Comparison of ENCODE assay signal across 8 cellular contexts in genomic region chr7:151232272-151233110, GRCh38. TPM values are rescaled to one million over a fixed set of nuclear protein-coding genes. Genes with fewer than 3 reads are reported as not detected.
DNase-seq lines count a peak whose midpoint lies in the region; ATAC-seq, FAIRE-seq and TF ChIP-seq lines count a peak whose summit lies in the region.

Gene CHPF2 (plus strand): TSS chr7:151232483. CDS start chr7:151234012, 1,529 bp downstream.

- no peaks in the 10 kb centered on the region for H3K9me3 ChIP-seq in HUES6 (ENCODE audit: control insufficient read depth, insufficient read depth, low read depth, low read length)

- H3K4me1 ChIP-seq in HUES6 (ENCODE audit: control insufficient read depth, insufficient read depth, low read length): peaks cover 20% of the 10 kb centered on the region

- peak within 1 kb of the TSS; percentile 81 for H3K4me3 ChIP-seq in HUES6 (ENCODE audit: low read depth, low read length)
- peak within 1 kb of the TSS; percentile 94 for H3K4me3 ChIP-seq in epithelial cell of esophagus (ENCODE audit: low read length)

- H3K9ac ChIP-seq in HUES6 (ENCODE audit: low read length): peak within 1 kb of the TSS; percentile 93

- FAIRE-seq in D721Med (lab: Jason Lieb, UNC): no peak

- H3K27me3 ChIP-seq in HUES6 (ENCODE audit: control insufficient read depth, insufficient read depth, low read length): no peaks in the 10 kb centered on the region

- peak; percentile 96 for DNase-seq in D721Med (ENCODE audit: insufficient read length, low spot score)
- peak; percentile 72 for DNase-seq in OCI-M2 (lab: John Stamatoyannopoulos, UW; ENCODE audit: unreplicated experiment)
- DNase-seq in activated T-cell treated with anti-CD3 and anti-CD28 coated beads for 4 hours: peak; percentile 83
- DNase-seq in epithelial cell of esophagus (ENCODE audit: low read depth): peak; percentile 91
- DNase-seq in mucosa of gallbladder (ENCODE audit: low spot score): peak; percentile 95
- peak; percentile 71 to 84 for DNase-seq in stimulated activated CD8-positive, alpha-beta memory T cell treated with anti-CD3 and anti-CD28 coated beads, Interleukin-4, amount 100 ng/mL, for 4 hours (ENCODE audit: low read depth in 2 of 2, low spot score in 1 of 2)

- peak; percentile 94 for ATAC-seq in GM21390 (IDR thresholded peaks at IDR 0.05; ENCODE audit: unreplicated experiment)

- peaks cover 34% of the 10 kb centered on the region for H3K36me3 ChIP-seq in HUES6 (ENCODE audit: control insufficient read depth, insufficient read depth, low read length)

- TF ChIP-seq CTCF in D721Med (IDR thresholded peaks at IDR 0.05; ENCODE audit: insufficient read depth, missing control alignments) (no peak), epithelial cell of esophagus (IDR thresholded peaks at IDR 0.05; ENCODE audit: insufficient read depth, low read depth, low read length, missing control alignments) (no peak)

- peak within 1 kb of the TSS; percentile 79; the same call in 1 of the 2 replicates for H3K27ac ChIP-seq in HUES6 (ENCODE audit: low read depth, low read length)

RNA-seq across cellular contexts. Expression of gene CHPF2, which starts in this region (rescaled TPM):
- 52.3 TPM for total RNA-seq in mucosa of gallbladder

Comparison
In these comparisons a context has a peak if more than half of its experiments do, and no peak if none do; other contexts are left out.
1. Peak in every context shown above with its lines: DNase-seq, ATAC-seq, H3K4me3 ChIP-seq and H3K27ac ChIP-seq.